ENCODE assay signal across 14 cellular contexts in genomic region chr10:34432589-34432988, GRCh38.
"Had no signal": no experiment of that assay in that cellular context is flagged by ENCODE, and none has a peak within 500 bp of the region (broad histone marks: within the 10 kb centered on the region; RNA-seq: fewer than 3 reads in every experiment).

No MANE protein-coding gene starts in this region.

- FAIRE-seq: islet of Langerhans had no signal

- ATAC-seq: effector memory CD8-positive, alpha-beta T cell; stimulated activated naive B cell treated with anti-CD40 and anti-IgM and Interleukin-4, amounts not matched to agents 10 μg/mL and 1 μg/mL and 100 μg/mL, for 72 hours had no signal

- H3K27me3 ChIP-seq: tibial artery, vagina had no signal

- H3K4me1 Mint-ChIP-seq: activated CD4-positive, alpha-beta T cell treated with anti-CD3 and anti-CD28 coated beads, Interleukin-2, amount 10 ng/mL, durations not matched to agents 7 days and 5 days; activated naive CD8-positive, alpha-beta T cell treated with anti-CD3 and anti-CD28 coated beads, Interleukin-2, amount 10 ng/mL, durations not matched to agents 7 days and 5 days; stimulated activated naive B cell treated with anti-CD40 and anti-IgM and Interleukin-4, amounts not matched to agents 10 μg/mL and 1 μg/mL and 100 μg/mL, for 72 hours had no signal

- H3K9me3 Mint-ChIP-seq: activated CD4-positive, alpha-beta T cell treated with anti-CD3 and anti-CD28 coated beads, Interleukin-2, amount 10 ng/mL, durations not matched to agents 7 days and 5 days; activated naive CD8-positive, alpha-beta T cell treated with anti-CD3 and anti-CD28 coated beads, Interleukin-2, amount 10 ng/mL, durations not matched to agents 7 days and 5 days; stimulated activated naive B cell treated with anti-CD40 and anti-IgM and Interleukin-4, amounts not matched to agents 10 μg/mL and 1 μg/mL and 100 μg/mL, for 72 hours had no signal

- H3K4me3 ChIP-seq: tibial artery, vagina had no signal

- H2AFZ ChIP-seq: parathyroid adenoma had no signal

- H3K36me3 ChIP-seq: tibial artery, vagina had no signal

- H3K27me3 Mint-ChIP-seq: activated CD4-positive, alpha-beta T cell treated with anti-CD3 and anti-CD28 coated beads, Interleukin-2, amount 10 ng/mL, durations not matched to agents 7 days and 5 days; effector memory CD8-positive, alpha-beta T cell; stimulated activated naive B cell treated with anti-CD40 and anti-IgM and Interleukin-4, amounts not matched to agents 10 μg/mL and 1 μg/mL and 100 μg/mL, for 72 hours had no signal

- H3K9ac ChIP-seq: parathyroid adenoma had no signal

- H3K27ac Mint-ChIP-seq: activated CD4-positive, alpha-beta T cell treated with anti-CD3 and anti-CD28 coated beads, Interleukin-2, amount 10 ng/mL, durations not matched to agents 7 days and 5 days; activated naive CD8-positive, alpha-beta T cell treated with anti-CD3 and anti-CD28 coated beads, Interleukin-2, amount 10 ng/mL, durations not matched to agents 7 days and 5 days; effector memory CD8-positive, alpha-beta T cell; stimulated activated naive B cell treated with anti-CD40 and anti-IgM and Interleukin-4, amounts not matched to agents 10 μg/mL and 1 μg/mL and 100 μg/mL, for 72 hours had no signal

- DNase-seq: activated CD4-positive, alpha-beta T cell treated with anti-CD3 and anti-CD28 coated beads, Interleukin-2, amount 10 ng/mL, durations not matched to agents 7 days and 5 days; activated CD4-positive, CD25-positive, alpha-beta regulatory T cell; activated CD8-positive, alpha-beta memory T cell treated with anti-CD3 and anti-CD28 coated beads for 24 hours; activated gamma-delta T cell treated with Interleukin-2 at 50 U/mL for 16 hours; activated naive CD8-positive, alpha-beta T cell treated with anti-CD3 and anti-CD28 coated beads, Interleukin-2, amount 10 ng/mL, durations not matched to agents 7 days and 5 days; effector memory CD8-positive, alpha-beta T cell; left ventricle myocardium superior; midbrain; stimulated activated CD4-positive, alpha-beta T cell treated with anti-CD3 and anti-CD28 coated beads, Interleukin-2, amount 100 ng/mL, for 48 hours; stimulated activated naive B cell treated with anti-CD40 and anti-IgM and Interleukin-4, amounts not matched to agents 10 μg/mL and 1 μg/mL and 100 μg/mL, for 72 hours; tibial artery had no signal

- H3K4me3 Mint-ChIP-seq: activated CD4-positive, alpha-beta T cell treated with anti-CD3 and anti-CD28 coated beads, Interleukin-2, amount 10 ng/mL, durations not matched to agents 7 days and 5 days; activated naive CD8-positive, alpha-beta T cell treated with anti-CD3 and anti-CD28 coated beads, Interleukin-2, amount 10 ng/mL, durations not matched to agents 7 days and 5 days; effector memory CD8-positive, alpha-beta T cell; stimulated activated naive B cell treated with anti-CD40 and anti-IgM and Interleukin-4, amounts not matched to agents 10 μg/mL and 1 μg/mL and 100 μg/mL, for 72 hours had no signal

- H3K36me3 Mint-ChIP-seq: activated naive CD8-positive, alpha-beta T cell treated with anti-CD3 and anti-CD28 coated beads, Interleukin-2, amount 10 ng/mL, durations not matched to agents 7 days and 5 days; stimulated activated naive B cell treated with anti-CD40 and anti-IgM and Interleukin-4, amounts not matched to agents 10 μg/mL and 1 μg/mL and 100 μg/mL, for 72 hours had no signal

- H3K9me3 ChIP-seq: tibial artery, vagina had no signal

- H3K27ac ChIP-seq: parathyroid adenoma, vagina had no signal
